In genomic region chr21:44326272-44326647, GRCh38 we compare ENCODE assay signal across 37 cellular contexts. TPM values are rescaled to one million over a fixed set of nuclear protein-coding genes. Genes with fewer than 3 reads are reported as not detected.
"Had no signal": no experiment of that assay in that cellular context is flagged by ENCODE, and none has a peak within 500 bp of the region (broad histone marks: within the 10 kb centered on the region; RNA-seq: fewer than 3 reads in every experiment).

No MANE protein-coding gene starts in this region.

- DNase-seq: Karpas-422, Kasumi-1, MG63, MM.1S, MV-4-11, NCI-H1048, NCI-H1092, NCI-H1092 treated with DMSO at 0.1 percent for 48 hours, NCI-H1105, NCI-H1105 treated with DMSO at 0.1 percent for 48 hours, NCI-H1417 treated with DMSO at 0.1 percent for 48 hours, NCI-H1436, NCI-H1436 treated with DMSO at 0.1 percent for 48 hours, NCI-H146, NCI-H1694, NCI-H1694 treated with DMSO at 0.1 percent for 48 hours, NCI-H187, NCI-H187 treated with DMSO at 0.1 percent for 48 hours, NCI-H1930, NCI-H2029, NCI-H2029 treated with DMSO at 0.1 percent for 48 hours, NCI-H2081, NCI-H2081 treated with DMSO at 0.1 percent for 48 hours, NCI-H2107, NCI-H2171, NCI-H2171 treated with DMSO at 0.1 percent for 48 hours, NCI-H2227 treated with DMSO at 0.1 percent for 48 hours, NCI-H226, NCI-H446, NCI-H446 treated with DMSO at 0.1 percent for 48 hours, NCI-H510A, NCI-H510A treated with DMSO at 0.1 percent for 48 hours, NCI-H524 treated with DMSO at 0.1 percent for 48 hours had no signal

- H3K4me3 ChIP-seq: MG63 had no signal

- H3K27me3 ChIP-seq: MG63 had no signal

- H3K9me3 ChIP-seq: MG63 had no signal

RNA-seq across cellular contexts. Expression of gene TRPM2, which starts 27.2 kb away (rescaled TPM):
- total RNA-seq: LHCN-M2 had no signal

RNA-seq across cellular contexts. Expression of gene AIRE, which starts 40.6 kb away (rescaled TPM):
- total RNA-seq: LHCN-M2, M059J, MCF 10A, NCI-H460 had no signal
